20 cellular contexts compared by ENCODE assay signal in the genomic region with DNA sequence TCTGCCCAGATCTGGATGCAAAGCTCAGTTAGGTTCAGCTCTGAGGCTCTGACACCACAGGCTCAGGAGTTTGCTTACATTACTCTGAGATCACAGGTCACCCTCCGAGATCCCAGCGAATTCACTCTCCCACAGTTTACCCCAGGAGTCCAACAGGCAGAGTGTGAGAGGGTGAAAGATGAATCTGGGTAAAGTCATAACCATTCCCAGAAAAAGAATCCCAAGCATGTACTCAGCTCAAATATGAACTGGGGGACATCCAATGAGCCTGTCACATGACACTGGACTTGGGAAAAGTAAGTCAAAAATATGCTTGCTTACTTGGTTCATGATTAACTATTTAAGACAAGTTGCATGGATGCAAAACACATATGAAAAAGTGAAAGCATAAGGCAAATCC.
DNase-seq lines count a peak whose midpoint lies in the region; ATAC-seq and TF ChIP-seq lines count a peak whose summit lies in the region.
"Had no signal": no experiment of that assay in that cellular context is flagged by ENCODE, and none has a peak within 500 bp of the region (broad histone marks: within the 10 kb centered on the region; RNA-seq: fewer than 3 reads in every experiment).

No MANE protein-coding gene starts in this region.

- no peak overlapping the region for H3K4me3 ChIP-seq in Caco-2 (ENCODE audit: low read depth, low read length)
- H3K4me3 ChIP-seq in adipocyte (ENCODE audit: low read length), result no peak overlapping the region
- no peak overlapping the region for H3K4me3 ChIP-seq in fibroblast of lung (replicated peaks in 1 of 4; ENCODE audit: control extremely low read depth in 1 of 4, insufficient read depth in 1 of 4, low read depth in 3 of 4, low read length in 4 of 4)
- no peak overlapping the region for H3K4me3 ChIP-seq in right cardiac atrium (ENCODE audit: low read length)
- no peak overlapping the region for H3K4me3 ChIP-seq in prostate gland
- H3K4me3 ChIP-seq: breast epithelium, thyroid gland had no signal

- no peak for TF ChIP-seq CTCF in Caco-2 (IDR thresholded peaks at IDR 0.05; ENCODE audit: insufficient read depth in 1 of 2, low read depth in 1 of 2, low read length in 1 of 2, severe bottlenecking in 1 of 2, unreplicated experiment in 1 of 2)
- no peak for TF ChIP-seq CTCF in fibroblast of lung (conservative IDR thresholded peaks at IDR 0.05 in 1 of 2, IDR thresholded peaks at IDR 0.05 in 1 of 2; ENCODE audit: low read depth in 1 of 2, low read length in 2 of 2)
- TF ChIP-seq CTCF in prostate gland (IDR thresholded peaks at IDR 0.05), result no peak

- peak; percentile 23 to 55 for DNase-seq in Caco-2
- DNase-seq in adipocyte (ENCODE audit: low read depth), result peak; percentile 63
- peak; percentile 66 to 75 for DNase-seq in fibroblast of lung (ENCODE audit: low read depth in 2 of 2)
- peak; percentile 55 for DNase-seq in renal cortical epithelial cell (ENCODE audit: low read depth)
- DNase-seq in T-helper 2 cell, result no peak
- DNase-seq in right cardiac atrium, result no peak
- no peak for DNase-seq in SIG-M5 (lab: John Stamatoyannopoulos, UW)
- DNase-seq in prostate gland (ENCODE audit: low spot score), result no peak
- DNase-seq: activated CD4-positive, alpha-beta T cell treated with anti-CD3 and anti-CD28 coated beads, Interleukin-2, amount 50 U/mL, for 48 hours; activated naive CD4-positive, alpha-beta T cell treated with Interleukin-2 at 50 U/mL for 16 hours; NCI-H146; NCI-H82; PC-3; retina; thyroid gland had no signal

- H3K4me1 ChIP-seq in Caco-2, result peaks cover 23% of the 10 kb centered on the region
- H3K4me1 ChIP-seq in adipocyte (ENCODE audit: control insufficient read depth, insufficient read depth, low read length), result peaks cover 46% of the 10 kb centered on the region
- H3K4me1 ChIP-seq in fibroblast of lung (ENCODE audit: control insufficient read depth, extremely low read depth, insufficient read depth, low read length), result peaks cover 14% of the 10 kb centered on the region
- no peaks in the 10 kb centered on the region for H3K4me1 ChIP-seq in right cardiac atrium (ENCODE audit: control insufficient read depth, insufficient read depth, low read length)
- no peaks in the 10 kb centered on the region for H3K4me1 ChIP-seq in prostate gland (replicated peaks)
- H3K4me1 ChIP-seq: breast epithelium had no signal

- H3K9me3 ChIP-seq in Caco-2 (no peaks in the 10 kb centered on the region), adipocyte (ENCODE audit: control insufficient read depth, low read length) (no peaks in the 10 kb centered on the region), fibroblast of lung (ENCODE audit: control insufficient read depth, insufficient read depth, low read depth, low read length) (no peaks in the 10 kb centered on the region), right cardiac atrium (ENCODE audit: control insufficient read depth, low read length) (no peaks in the 10 kb centered on the region), prostate gland (no peaks in the 10 kb centered on the region)
- H3K9me3 ChIP-seq: breast epithelium, neutrophil, thyroid gland had no signal

- no TSS peak for BruUV-seq in Caco-2 (replicated peaks; lab: Mats Ljungman, UMichigan)

- no peak for ATAC-seq in right cardiac atrium
- ATAC-seq: HCT116; PC-3; stimulated activated memory B cell treated with anti-CD40 and anti-IgM and Interleukin-4, amounts not matched to agents 10 μg/mL and 1 μg/mL and 100 μg/mL, for 72 hours had no signal

- H3K27me3 Mint-ChIP-seq in Caco-2 (ENCODE audit: insufficient read depth, unreplicated experiment), result no peaks in the 10 kb centered on the region
- H3K27me3 Mint-ChIP-seq: stimulated activated memory B cell treated with anti-CD40 and anti-IgM and Interleukin-4, amounts not matched to agents 10 μg/mL and 1 μg/mL and 100 μg/mL, for 72 hours had no signal

- CTCF ChIA-PET in Caco-2 (lab: Charles Lee), result interaction anchor here (1.1 kb wide), 1 partner anchor 105 kb away, joined by 3 read pairs; no protein-coding TSS in a partner anchor

- TF ChIP-seq POLR2A in prostate gland (IDR thresholded peaks at IDR 0.05), result no peak

- no peak overlapping the region for H3K27ac Mint-ChIP-seq in Caco-2 (ENCODE audit: unreplicated experiment)
- H3K27ac Mint-ChIP-seq: stimulated activated memory B cell treated with anti-CD40 and anti-IgM and Interleukin-4, amounts not matched to agents 10 μg/mL and 1 μg/mL and 100 μg/mL, for 72 hours; T-helper 1 cell treated with Interleukin-12 subunit alpha and Interleukin-12 subunit beta and Interleukin-4 antibody, amounts not matched to agents 30 μg/mL and 1 μg/mL, for 36 hours had no signal

- peak overlapping the region; percentile 29 for H3K4me2 ChIP-seq in fibroblast of lung (ENCODE audit: extremely low read depth, insufficient read depth, low read length)

- no peaks in the 10 kb centered on the region for H3K36me3 Mint-ChIP-seq in Caco-2 (ENCODE audit: insufficient read depth, unreplicated experiment)
- H3K36me3 Mint-ChIP-seq: stimulated activated memory B cell treated with anti-CD40 and anti-IgM and Interleukin-4, amounts not matched to agents 10 μg/mL and 1 μg/mL and 100 μg/mL, for 72 hours had no signal

- H2AFZ ChIP-seq in fibroblast of lung (ENCODE audit: low read length), result no peak overlapping the region

- H3K79me2 ChIP-seq in fibroblast of lung (ENCODE audit: control insufficient read depth, insufficient read depth, low read length), result no peaks in the 10 kb centered on the region

- H3K9ac ChIP-seq in adipocyte (ENCODE audit: low read length), result peak overlapping the region; percentile 8
- no peak overlapping the region for H3K9ac ChIP-seq in fibroblast of lung (ENCODE audit: insufficient read depth, low read length)

- 61% methylated on average over 2 of the region's 2 CpGs for WGBS in right cardiac atrium
- WGBS in prostate gland, result 88% methylated on average over 2 of the region's 2 CpGs

- H3K36me3 ChIP-seq in Caco-2 (ENCODE audit: control insufficient read depth, insufficient read depth, low read length) (no peaks in the 10 kb centered on the region), adipocyte (ENCODE audit: control insufficient read depth, insufficient read depth, low read length, severe bottlenecking) (no peaks in the 10 kb centered on the region), fibroblast of lung (ENCODE audit: control insufficient read depth, insufficient read depth, low read length) (no peaks in the 10 kb centered on the region), prostate gland (no peaks in the 10 kb centered on the region)
- H3K36me3 ChIP-seq: breast epithelium, neutrophil, thyroid gland had no signal

- no peak overlapping the region for H3K27ac ChIP-seq in fibroblast of lung (ENCODE audit: insufficient read depth, low read length)
- no peak overlapping the region for H3K27ac ChIP-seq in right cardiac atrium (ENCODE audit: low read length)
- H3K27ac ChIP-seq in prostate gland, result no peak overlapping the region
- H3K27ac ChIP-seq: breast epithelium, neutrophil had no signal

- intact Hi-C loops in Caco-2 (cut with micrococcal nuclease; ENCODE audit: unreplicated experiment), result loop anchor here (2.0 kb wide), 2 partner anchors 26 to 40 kb away; no protein-coding TSS in a partner anchor
- intact Hi-C loops in right cardiac atrium (cut with DNase I), result no loop called here
- intact Hi-C loops in prostate gland (cut with DNase I), result no loop called here

- peaks cover 22% of the 10 kb centered on the region for H3K4me1 Mint-ChIP-seq in Caco-2 (ENCODE audit: low read depth, unreplicated experiment)
- H3K4me1 Mint-ChIP-seq: stimulated activated memory B cell treated with anti-CD40 and anti-IgM and Interleukin-4, amounts not matched to agents 10 μg/mL and 1 μg/mL and 100 μg/mL, for 72 hours had no signal

- POLR2A ChIA-PET in Caco-2 (lab: Charles Lee), result interaction anchor here (0.6 to 1.0 kb wide), 2 partner anchors 24 to 44 kb away, joined by 3 read pairs; no protein-coding TSS in a partner anchor

- H4K20me1 ChIP-seq in fibroblast of lung (ENCODE audit: control insufficient read depth, extremely low read depth, insufficient read depth, low read length), result no peaks in the 10 kb centered on the region

- H3K27me3 ChIP-seq in Caco-2 (replicated peaks; ENCODE audit: control insufficient read depth, insufficient read depth, low read length) (no peaks in the 10 kb centered on the region), adipocyte (replicated peaks; ENCODE audit: control insufficient read depth, insufficient read depth, low read length) (no peaks in the 10 kb centered on the region), fibroblast of lung (ENCODE audit: control insufficient read depth, insufficient read depth, low read length) (no peaks in the 10 kb centered on the region), right cardiac atrium (ENCODE audit: control insufficient read depth, insufficient read depth) (no peaks in the 10 kb centered on the region), prostate gland (replicated peaks; ENCODE audit: insufficient read depth) (no peaks in the 10 kb centered on the region)
- H3K27me3 ChIP-seq: breast epithelium, neutrophil, thyroid gland had no signal

- H3K9me3 Mint-ChIP-seq in Caco-2 (ENCODE audit: unreplicated experiment), result no peaks in the 10 kb centered on the region
- H3K9me3 Mint-ChIP-seq: stimulated activated memory B cell treated with anti-CD40 and anti-IgM and Interleukin-4, amounts not matched to agents 10 μg/mL and 1 μg/mL and 100 μg/mL, for 72 hours; T-helper 1 cell treated with Interleukin-12 subunit alpha and Interleukin-12 subunit beta and Interleukin-4 antibody, amounts not matched to agents 30 μg/mL and 1 μg/mL, for 36 hours had no signal

- H3K4me3 Mint-ChIP-seq in Caco-2 (ENCODE audit: unreplicated experiment), result no peak overlapping the region
- H3K4me3 Mint-ChIP-seq: stimulated activated memory B cell treated with anti-CD40 and anti-IgM and Interleukin-4, amounts not matched to agents 10 μg/mL and 1 μg/mL and 100 μg/mL, for 72 hours; T-helper 1 cell treated with Interleukin-12 subunit alpha and Interleukin-12 subunit beta and Interleukin-4 antibody, amounts not matched to agents 30 μg/mL and 1 μg/mL, for 36 hours had no signal

Comparison
In these comparisons a context has a peak if more than half of its experiments do, and no peak if none do; other contexts are left out.
1. DNase-seq: peak in Caco-2 (2 of 2), adipocyte (single experiment), fibroblast of lung (2 of 2) and renal cortical epithelial cell (single experiment); none in T-helper 2 cell (0 of 5), right cardiac atrium (0 of 3), SIG-M5 (single experiment) and prostate gland (single experiment).